In the genomic region with DNA sequence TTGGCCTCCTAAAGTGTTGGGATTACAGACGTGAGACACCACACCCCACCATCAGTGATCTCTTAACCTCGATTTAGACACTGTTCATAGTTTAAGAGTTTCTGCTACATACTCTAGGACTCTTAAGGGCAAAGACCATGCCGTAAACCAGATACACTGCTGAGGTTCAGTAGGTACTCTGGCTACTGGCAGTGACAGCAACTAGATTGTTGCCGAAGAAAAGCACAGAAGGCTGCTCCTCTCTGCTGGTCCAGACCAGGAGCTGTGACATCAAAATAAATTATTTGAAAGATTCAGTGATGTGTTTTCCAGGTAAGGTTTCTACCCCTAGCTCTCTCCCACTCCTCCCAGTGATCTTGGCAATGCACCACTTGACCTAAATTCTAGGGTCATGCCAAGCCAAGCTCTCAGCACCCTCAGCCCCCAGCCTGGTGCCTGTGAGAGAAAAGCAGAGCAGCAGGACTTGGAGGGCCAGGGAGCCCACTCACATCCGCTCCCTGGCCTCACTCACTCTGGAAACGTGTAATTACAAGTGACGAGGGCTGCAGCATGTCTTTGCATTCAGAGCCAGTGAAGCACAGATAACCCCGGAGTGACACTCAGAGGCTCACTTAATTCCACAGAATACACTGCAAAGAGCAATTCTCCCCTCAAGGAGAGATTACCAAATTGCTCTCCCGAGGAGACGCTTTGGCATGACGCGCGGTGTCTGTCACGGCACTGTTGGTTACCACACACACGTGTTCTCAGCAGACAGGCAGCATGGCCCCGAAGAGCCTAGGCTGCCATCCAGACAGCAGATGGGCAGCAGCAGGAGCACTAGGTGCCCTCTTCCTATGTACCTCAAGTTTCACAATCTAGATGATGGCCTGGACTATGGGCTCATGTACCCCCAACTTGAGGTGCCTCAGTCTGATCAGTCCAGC, we compare ENCODE assay signal across 17 cellular contexts.
DNase-seq lines count a peak whose midpoint lies in the region; ATAC-seq, FAIRE-seq and TF ChIP-seq lines count a peak whose summit lies in the region.
"Had no signal": no experiment of that assay in that cellular context is flagged by ENCODE, and none has a peak within 500 bp of the region (broad histone marks: within the 10 kb centered on the region; RNA-seq: fewer than 3 reads in every experiment).

No MANE protein-coding gene starts in this region.

- no peak overlapping the region for H3K4me3 Mint-ChIP-seq in progenitor cell of endocrine pancreas (ENCODE audit: low read depth)
- no peak overlapping the region for H3K4me3 Mint-ChIP-seq in activated CD4-positive, alpha-beta T cell treated with anti-CD3 and anti-CD28 coated beads for 36 hours
- H3K4me3 Mint-ChIP-seq: activated CD4-positive, alpha-beta memory T cell treated with anti-CD3 and anti-CD28 coated beads, Interleukin-2, amount 10 ng/mL, durations not matched to agents 7 days and 5 days had no signal

- H3K9me3 Mint-ChIP-seq in progenitor cell of endocrine pancreas (ENCODE audit: low read depth), result no peaks in the 10 kb centered on the region
- no peaks in the 10 kb centered on the region for H3K9me3 Mint-ChIP-seq in activated CD4-positive, alpha-beta T cell treated with anti-CD3 and anti-CD28 coated beads for 36 hours (ENCODE audit: low read depth)
- H3K9me3 Mint-ChIP-seq: activated CD4-positive, alpha-beta memory T cell treated with anti-CD3 and anti-CD28 coated beads, Interleukin-2, amount 10 ng/mL, durations not matched to agents 7 days and 5 days had no signal

- H3K27me3 ChIP-seq in RWPE2 (ENCODE audit: insufficient read depth, poor library complexity, severe bottlenecking) (no peaks in the 10 kb centered on the region), heart left ventricle (no peaks in the 10 kb centered on the region)
- H3K27me3 ChIP-seq: left lung had no signal

- no peaks in the 10 kb centered on the region for H3K36me3 ChIP-seq in RWPE2 (ENCODE audit: low read depth)
- peaks cover 0 to 35% (median 13%) of the 10 kb centered on the region in 9 donors for H3K36me3 ChIP-seq in heart left ventricle
- H3K36me3 ChIP-seq: left lung had no signal

- no peaks in the 10 kb centered on the region for H3K4me1 ChIP-seq in RWPE2 (ENCODE audit: insufficient read depth, poor library complexity, severe bottlenecking)
- H3K4me1 ChIP-seq in heart left ventricle, result peaks cover 0 to 31% (median 13%) of the 10 kb centered on the region in 12 donors
- H3K4me1 ChIP-seq: foreskin keratinocyte had no signal

- no peaks in the 10 kb centered on the region for H3K9me3 ChIP-seq in RWPE2 (ENCODE audit: severe bottlenecking)
- no peaks in the 10 kb centered on the region for H3K9me3 ChIP-seq in heart left ventricle
- H3K9me3 ChIP-seq: left lung had no signal

- peaks cover 7% of the 10 kb centered on the region for H3K4me1 Mint-ChIP-seq in progenitor cell of endocrine pancreas (ENCODE audit: low read depth)
- no peaks in the 10 kb centered on the region for H3K4me1 Mint-ChIP-seq in activated CD4-positive, alpha-beta T cell treated with anti-CD3 and anti-CD28 coated beads for 36 hours

- H3K27ac Mint-ChIP-seq in progenitor cell of endocrine pancreas, result peak overlapping the region; percentile 19
- H3K27ac Mint-ChIP-seq in activated CD4-positive, alpha-beta T cell treated with anti-CD3 and anti-CD28 coated beads for 36 hours, result no peak overlapping the region
- H3K27ac Mint-ChIP-seq: activated CD4-positive, alpha-beta memory T cell treated with anti-CD3 and anti-CD28 coated beads, Interleukin-2, amount 10 ng/mL, durations not matched to agents 7 days and 5 days had no signal

- WGBS in heart left ventricle, 4 donors, result 75 to 77% (median 76%) methylated on average over 9 to 16 of the region's 16 CpGs

- POLR2A ChIA-PET in activated CD4-positive, alpha-beta T cell treated with anti-CD3 and anti-CD28 coated beads for 36 hours (lab: Charles Lee), result no interaction called here

- intact Hi-C loops in heart left ventricle (cut with DNase I), result loop anchor here in 3 of 10 donors (10.0 kb wide), 3 partner anchors 429 to 1341 kb away; no protein-coding TSS in a partner anchor
- intact Hi-C loops in activated CD4-positive, alpha-beta T cell treated with anti-CD3 and anti-CD28 coated beads for 36 hours (cut with DNase I, micrococcal nuclease), result no loop called here

- H3K27me3 Mint-ChIP-seq in progenitor cell of endocrine pancreas, result no peaks in the 10 kb centered on the region
- H3K27me3 Mint-ChIP-seq in activated CD4-positive, alpha-beta T cell treated with anti-CD3 and anti-CD28 coated beads for 36 hours, result no peaks in the 10 kb centered on the region
- H3K27me3 Mint-ChIP-seq: activated CD4-positive, alpha-beta memory T cell treated with anti-CD3 and anti-CD28 coated beads, Interleukin-2, amount 10 ng/mL, durations not matched to agents 7 days and 5 days had no signal

- H3K4me3 ChIP-seq in RWPE2 (ENCODE audit: severe bottlenecking) (no peak overlapping the region), heart left ventricle (no peak overlapping the region)
- H3K4me3 ChIP-seq: left lung had no signal

- CTCF ChIA-PET in activated CD4-positive, alpha-beta T cell treated with anti-CD3 and anti-CD28 coated beads for 36 hours (lab: Charles Lee), result interaction anchor here (0.7 kb wide), 1 partner anchor 1786 kb away, joined by 3 read pairs; no protein-coding TSS in a partner anchor

- TF ChIP-seq POLR2A in heart left ventricle (IDR thresholded peaks at IDR 0.05), result no peak

- peak; percentile 44 for DNase-seq in AG20443 (ENCODE audit: low spot score)
- peak; percentile 20 for DNase-seq in RWPE2 (ENCODE audit: low spot score)
- peak in 3 of 5 donors; percentile 27 to 56 (median 27) for DNase-seq in heart left ventricle
- DNase-seq in progenitor cell of endocrine pancreas (ENCODE audit: low spot score, unreplicated experiment), result no peak
- DNase-seq in GM19239 (ENCODE audit: insufficient read length, low spot score), result no peak
- no peak for DNase-seq in activated CD4-positive, alpha-beta T cell treated with anti-CD3 and anti-CD28 coated beads for 36 hours
- no peak for DNase-seq in SKM-1 (lab: John Stamatoyannopoulos, UW; ENCODE audit: unreplicated experiment)
- DNase-seq: activated CD4-positive, alpha-beta memory T cell treated with anti-CD3 and anti-CD28 coated beads, Interleukin-2, amount 10 ng/mL, durations not matched to agents 7 days and 5 days; central memory CD4-positive, alpha-beta T cell; foreskin keratinocyte; GDM1; H7; Kasumi-1; NCI-H524 had no signal

- TF ChIP-seq CTCF in RWPE2 (IDR thresholded peaks at IDR 0.05; ENCODE audit: poor library complexity, severe bottlenecking) (no peak), heart left ventricle (IDR thresholded peaks at IDR 0.05) (no peak), progenitor cell of endocrine pancreas (IDR thresholded peaks at IDR 0.05; ENCODE audit: unreplicated experiment) (no peak)

- no peak for FAIRE-seq in GM19239 (lab: Jason Lieb, UNC)
- FAIRE-seq: GM12892 had no signal

- ATAC-seq in RWPE2 (ENCODE audit: low read depth) (no peak), heart left ventricle (no peak), HG02970 (IDR thresholded peaks at IDR 0.05; ENCODE audit: low FRiP score, unreplicated experiment) (no peak)
- no peak for ATAC-seq in activated CD4-positive, alpha-beta T cell treated with anti-CD3 and anti-CD28 coated beads for 36 hours
- ATAC-seq: foreskin keratinocyte, left lung had no signal

- H3K36me3 Mint-ChIP-seq in progenitor cell of endocrine pancreas (ENCODE audit: insufficient read depth), result no peaks in the 10 kb centered on the region
- H3K36me3 Mint-ChIP-seq in activated CD4-positive, alpha-beta T cell treated with anti-CD3 and anti-CD28 coated beads for 36 hours (ENCODE audit: low read depth), result no peaks in the 10 kb centered on the region

- H3K27ac ChIP-seq in RWPE2 (ENCODE audit: poor library complexity, severe bottlenecking) (no peak overlapping the region), heart left ventricle (no peak overlapping the region)
- H3K27ac ChIP-seq: foreskin keratinocyte, left lung had no signal

Comparison
In these comparisons a context has a peak if more than half of its experiments do, and no peak if none do; other contexts are left out.
1. DNase-seq: peak in AG20443 (single experiment), RWPE2 (single experiment) and heart left ventricle (3 of 5); none in progenitor cell of endocrine pancreas (single experiment), GM19239 (single experiment), activated CD4-positive, alpha-beta T cell treated with anti-CD3 and anti-CD28 coated beads for 36 hours (single experiment) and SKM-1 (single experiment).